In the genomic region with DNA sequence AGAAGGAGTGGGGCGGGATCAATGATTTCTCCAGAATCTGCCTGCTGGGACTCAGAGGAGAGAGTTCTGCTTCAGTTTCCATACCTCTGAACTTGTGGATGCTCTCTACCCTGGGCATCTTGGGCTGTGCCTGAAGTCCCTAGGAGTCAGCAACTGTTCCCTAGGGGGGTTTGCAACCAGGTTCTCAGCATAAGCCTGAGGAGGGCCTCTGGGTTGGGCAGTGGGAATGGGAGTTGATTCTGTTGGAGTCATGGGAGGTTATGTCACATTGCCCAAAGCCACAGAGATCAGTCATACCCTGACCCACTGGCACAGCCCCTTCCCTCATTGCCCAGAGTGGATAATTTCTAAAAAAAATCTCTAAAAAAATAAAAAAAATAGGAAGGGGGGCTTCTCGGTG, we compare ENCODE assay signal across 22 cellular contexts. TPM values are rescaled to one million over a fixed set of nuclear protein-coding genes. Genes with fewer than 3 reads are reported as not detected.
DNase-seq lines count a peak whose midpoint lies in the region; ATAC-seq and TF ChIP-seq lines count a peak whose summit lies in the region.
"Had no signal": no experiment of that assay in that cellular context is flagged by ENCODE, and none has a peak within 500 bp of the region (broad histone marks: within the 10 kb centered on the region; RNA-seq: fewer than 3 reads in every experiment).

No MANE protein-coding gene starts in this region.

- ATAC-seq in body of pancreas: no peak
- no peak for ATAC-seq in lower lobe of right lung
- ATAC-seq: naive thymus-derived CD8-positive, alpha-beta T cell had no signal

- no peak overlapping the region for H3K4me2 ChIP-seq in mammary epithelial cell (ENCODE audit: insufficient read depth, low read depth, low read length)

- H3K9me3 Mint-ChIP-seq in glutamatergic neuron (ENCODE audit: unreplicated experiment): no peaks in the 10 kb centered on the region
- H3K9me3 Mint-ChIP-seq: activated naive CD4-positive, alpha-beta T cell treated with anti-CD3 and anti-CD28 coated beads for 36 hours; CD8-positive, alpha-beta memory T cell; naive thymus-derived CD8-positive, alpha-beta T cell had no signal

- H3K4me1 ChIP-seq in ACC112 (ENCODE audit: control insufficient read depth, insufficient read depth, low read length, unreplicated experiment): peaks cover 60% of the 10 kb centered on the region
- peaks cover 9% of the 10 kb centered on the region for H3K4me1 ChIP-seq in body of pancreas
- peaks cover 21% of the 10 kb centered on the region for H3K4me1 ChIP-seq in lower lobe of right lung
- peaks cover 0 to 23% (median 3%) of the 10 kb centered on the region in 6 donors for H3K4me1 ChIP-seq in spleen
- H3K4me1 ChIP-seq in A673 (ENCODE audit: insufficient read depth, low read length, poor library complexity, severe bottlenecking): no peaks in the 10 kb centered on the region
- H3K4me1 ChIP-seq in mammary epithelial cell (ENCODE audit: insufficient read depth, low read length): no peaks in the 10 kb centered on the region
- H3K4me1 ChIP-seq: breast epithelium had no signal

- H3K36me3 Mint-ChIP-seq in glutamatergic neuron (ENCODE audit: unreplicated experiment): no peaks in the 10 kb centered on the region
- H3K36me3 Mint-ChIP-seq: CD8-positive, alpha-beta memory T cell; naive thymus-derived CD8-positive, alpha-beta T cell had no signal

- no peak overlapping the region for H3K9ac ChIP-seq in mammary epithelial cell (ENCODE audit: insufficient read depth, low read length)

- peaks cover 5% of the 10 kb centered on the region for H3K27me3 Mint-ChIP-seq in glutamatergic neuron (ENCODE audit: unreplicated experiment)

- in situ Hi-C loops in mammary epithelial cell (cut with MboI; ENCODE audit: low sequenced_read_pairs in 2 of 2): loop anchor here in 1 of 2 donors (10.0 kb wide), 1 partner anchor 512 kb away; no protein-coding TSS in a partner anchor

- H3K27ac Mint-ChIP-seq in glutamatergic neuron (ENCODE audit: unreplicated experiment): no peak overlapping the region
- H3K27ac Mint-ChIP-seq: activated naive CD4-positive, alpha-beta T cell treated with anti-CD3 and anti-CD28 coated beads for 36 hours; CD8-positive, alpha-beta memory T cell; naive thymus-derived CD8-positive, alpha-beta T cell had no signal

- no peaks in the 10 kb centered on the region for H3K36me3 ChIP-seq in ACC112 (ENCODE audit: insufficient read depth, low read length)
- no peaks in the 10 kb centered on the region for H3K36me3 ChIP-seq in body of pancreas (replicated peaks in 1 of 2; ENCODE audit: insufficient read depth in 1 of 2, low read depth in 2 of 2)
- no peaks in the 10 kb centered on the region for H3K36me3 ChIP-seq in lower lobe of right lung
- peaks cover 0 to 100% (median 0%) of the 10 kb centered on the region in 6 donors for H3K36me3 ChIP-seq in spleen
- no peaks in the 10 kb centered on the region for H3K36me3 ChIP-seq in A673 (ENCODE audit: insufficient read depth, low read length, poor library complexity, severe bottlenecking)
- no peaks in the 10 kb centered on the region for H3K36me3 ChIP-seq in mammary epithelial cell (ENCODE audit: insufficient read depth, low read length)
- H3K36me3 ChIP-seq: breast epithelium had no signal

- no peaks in the 10 kb centered on the region for H3K9me3 ChIP-seq in body of pancreas
- no peaks in the 10 kb centered on the region for H3K9me3 ChIP-seq in lower lobe of right lung
- no peaks in the 10 kb centered on the region for H3K9me3 ChIP-seq in spleen
- no peaks in the 10 kb centered on the region for H3K9me3 ChIP-seq in A673 (ENCODE audit: low read depth, low read length, poor library complexity, severe bottlenecking)
- no peaks in the 10 kb centered on the region for H3K9me3 ChIP-seq in mammary epithelial cell (replicated peaks; ENCODE audit: insufficient read depth, low read length)
- H3K9me3 ChIP-seq: breast epithelium, suprapubic skin had no signal

- BruUV-seq in A673 (replicated peaks; lab: Mats Ljungman, UMichigan): no TSS peak
- BruUV-seq in mammary epithelial cell (replicated peaks; lab: Mats Ljungman, UMichigan): no TSS peak

- no peak overlapping the region for H2AFZ ChIP-seq in ACC112 (ENCODE audit: low read length, unreplicated experiment)
- H2AFZ ChIP-seq in mammary epithelial cell (ENCODE audit: low read depth, low read length): no peak overlapping the region

- H3K79me2 ChIP-seq in ACC112 (ENCODE audit: control insufficient read depth, insufficient read depth, low read length, unreplicated experiment) (no peaks in the 10 kb centered on the region), mammary epithelial cell (ENCODE audit: insufficient read depth, low read length) (no peaks in the 10 kb centered on the region)

- DNase-seq in body of pancreas (no peak), lower lobe of right lung (no peak), spleen (no peak), A673 (ENCODE audit: low spot score) (no peak), glutamatergic neuron (no peak), germinal center (ENCODE audit: low spot score) (no peak), mammary epithelial cell (no peak)
- DNase-seq: activated CD4-positive, alpha-beta T cell treated with anti-CD3 and anti-CD28 coated beads for 1 hour; activated naive CD4-positive, alpha-beta T cell treated with anti-CD3 and anti-CD28 coated beads for 36 hours; CD8-positive, alpha-beta memory T cell; effector CD4-positive, alpha-beta T cell; KBM-7; naive thymus-derived CD8-positive, alpha-beta T cell; NCI-H1092 treated with DMSO at 0.1 percent for 48 hours; NCI-H748 treated with DMSO at 0.1 percent for 48 hours; PC-3; stimulated activated CD4-positive, alpha-beta T cell treated with anti-CD3 and anti-CD28 coated beads, Interleukin-2, amount 100 ng/mL, for 24 hours had no signal

- dilution Hi-C loops in mammary epithelial cell (cut with HindIII; ENCODE audit: low sequenced_read_pairs): no loop called here

- CTCF ChIA-PET in A673 (lab: Charles Lee): no interaction called here
- CTCF ChIA-PET in mammary epithelial cell (lab: Charles Lee; ENCODE audit: low non-redundant PET): interaction anchor here (0.6 kb wide), 1 partner anchor 21 kb away, joined by 3 read pairs; no protein-coding TSS in a partner anchor

- no peaks in the 10 kb centered on the region for H4K20me1 ChIP-seq in mammary epithelial cell (ENCODE audit: insufficient read depth, low read length)

- intact Hi-C loops in body of pancreas (cut with DNase I) (no loop called here), lower lobe of right lung (cut with DNase I) (no loop called here), spleen (cut with DNase I; ENCODE audit: low total_unique reads) (no loop called here), A673 (cut with micrococcal nuclease; ENCODE audit: unreplicated experiment) (no loop called here), mammary epithelial cell (cut with micrococcal nuclease) (no loop called here)

- TF ChIP-seq CTCF in body of pancreas (IDR thresholded peaks at IDR 0.05) (no peak), lower lobe of right lung (IDR thresholded peaks at IDR 0.05) (no peak), spleen (IDR thresholded peaks at IDR 0.05 in 8 of 11, conservative IDR thresholded peaks at IDR 0.05 in 3 of 11) (no peak), A673 (conservative IDR thresholded peaks at IDR 0.05; ENCODE audit: low read depth, low read length) (no peak), glutamatergic neuron (IDR thresholded peaks at IDR 0.05; ENCODE audit: partially characterized antibody, unreplicated experiment) (no peak), mammary epithelial cell (conservative IDR thresholded peaks at IDR 0.05 in 1 of 2, IDR thresholded peaks at IDR 0.05 in 1 of 2; ENCODE audit: extremely low read depth in 1 of 2, insufficient read depth in 1 of 2, low read depth in 1 of 2, low read length in 2 of 2) (no peak)

- POLR2A ChIA-PET in A673 (lab: Charles Lee; ENCODE audit: low non-redundant PET): interaction anchor here (0.6 kb wide), 1 partner anchor 803 kb away, joined by 3 read pairs; no protein-coding TSS in a partner anchor

- H3K4me3 ChIP-seq in ACC112 (ENCODE audit: low read depth, low read length): no peak overlapping the region
- no peak overlapping the region for H3K4me3 ChIP-seq in body of pancreas
- H3K4me3 ChIP-seq in lower lobe of right lung: no peak overlapping the region
- H3K4me3 ChIP-seq in spleen: no peak overlapping the region
- no peak overlapping the region for H3K4me3 ChIP-seq in A673 (ENCODE audit: low read depth, low read length, poor library complexity, severe bottlenecking)
- H3K4me3 ChIP-seq in mammary epithelial cell (replicated peaks in 1 of 3; ENCODE audit: insufficient read depth in 1 of 3, low read depth in 2 of 3, low read length in 3 of 3): no peak overlapping the region
- H3K4me3 ChIP-seq: breast epithelium, SK-N-MC, suprapubic skin had no signal

- H3K27ac ChIP-seq in ACC112 (ENCODE audit: low read depth, low read length) (peak overlapping the region; percentile 96), body of pancreas (peak overlapping the region in 3 of 4 donors; percentile 54 to 68 (median 55)), lower lobe of right lung (peak overlapping the region; percentile 28), spleen (peak overlapping the region in 7 of 8 donors; percentile 44 to 72 (median 61)), A673 (ENCODE audit: low read depth, low read length, poor library complexity, severe bottlenecking) (no peak overlapping the region), mammary epithelial cell (ENCODE audit: insufficient read depth, low read depth, low read length) (no peak overlapping the region)
- H3K27ac ChIP-seq: HL-60, SK-N-MC had no signal

- no peaks in the 10 kb centered on the region for H3K4me1 Mint-ChIP-seq in glutamatergic neuron (ENCODE audit: low read depth, unreplicated experiment)
- H3K4me1 Mint-ChIP-seq: CD8-positive, alpha-beta memory T cell; naive thymus-derived CD8-positive, alpha-beta T cell had no signal

- WGBS in body of pancreas, 2 donors: 56 to 96% methylated on average over 2 of the region's 2 CpGs
- WGBS in spleen, 5 donors: 47 to 95% (median 64%) methylated on average over 2 of the region's 2 CpGs
- 46% methylated on average over 2 of the region's 2 CpGs for WGBS in mammary epithelial cell (ENCODE audit: low coverage, missing lambda C conversion rate)

- H3K4me3 Mint-ChIP-seq in glutamatergic neuron (ENCODE audit: unreplicated experiment): no peak overlapping the region
- H3K4me3 Mint-ChIP-seq: activated naive CD4-positive, alpha-beta T cell treated with anti-CD3 and anti-CD28 coated beads for 36 hours; CD8-positive, alpha-beta memory T cell; naive thymus-derived CD8-positive, alpha-beta T cell had no signal

- H3K27me3 ChIP-seq in ACC112 (ENCODE audit: insufficient read depth, low read length) (no peaks in the 10 kb centered on the region), body of pancreas (no peaks in the 10 kb centered on the region), lower lobe of right lung (ENCODE audit: low read depth) (no peaks in the 10 kb centered on the region), spleen (replicated peaks in 1 of 7) (peaks cover 0 to 20% (median 0%) of the 10 kb centered on the region in 7 donors), A673 (replicated peaks; ENCODE audit: insufficient read depth, low read depth, low read length, poor library complexity) (no peaks in the 10 kb centered on the region), mammary epithelial cell (ENCODE audit: insufficient read depth, low read length) (peaks cover 4% of the 10 kb centered on the region)
- H3K27me3 ChIP-seq: breast epithelium, suprapubic skin had no signal

- TF ChIP-seq POLR2A in body of pancreas (IDR thresholded peaks at IDR 0.05) (no peak), spleen (IDR thresholded peaks at IDR 0.05) (no peak)

RNA-seq across cellular contexts. Expression of gene MOCS1, which starts 47.4 kb away (rescaled TPM):
- total RNA-seq in body of pancreas: 10 to 100 TPM; 15.0 to 21.1 TPM
- total RNA-seq in lower lobe of right lung: 22.9 TPM
- 10 to 100 TPM in 1 of 7 donors, 1 to 10 TPM in 6; 5.0 to 10.2 (median 8.3) TPM for total RNA-seq in spleen
- polyA plus RNA-seq in spleen: 1 to 10 TPM; 1.2 to 1.9 (median 1.9) TPM
- total RNA-seq in A673 (2021): 2.5 and 4.0 TPM in 2 replicates
- 9.9 TPM for total RNA-seq in glutamatergic neuron (ENCODE audit: unreplicated experiment)
- 1 to 10 TPM; 5.2 to 7.1 TPM for total RNA-seq in mammary epithelial cell
- polyA plus RNA-seq in mammary epithelial cell: 4.4 TPM
- polyA minus RNA-seq in mammary epithelial cell: 13.4 TPM

Comparison
In these comparisons a context has a peak if more than half of its experiments do, and no peak if none do; other contexts are left out.
1. H3K27ac ChIP-seq: peak in ACC112 (single experiment), body of pancreas (3 of 4), lower lobe of right lung (single experiment) and spleen (7 of 8); none in A673 (single experiment) and mammary epithelial cell (single experiment).